In genomic region chr7:36128448-36129047, GRCh38 we compare ENCODE assay signal across 8 cellular contexts. TPM values are rescaled to one million over a fixed set of nuclear protein-coding genes. Genes with fewer than 3 reads are reported as not detected.
DNase-seq lines count a peak whose midpoint lies in the region; ATAC-seq and TF ChIP-seq lines count a peak whose summit lies in the region.

No MANE protein-coding gene starts in this region.

- no peak for ATAC-seq in CD8-positive, alpha-beta T cell
- ATAC-seq in right cardiac atrium = peak; percentile 93 to 95
- ATAC-seq in gastrocnemius medialis = peak; percentile 65 to 80
- no peak for ATAC-seq in GM21423 (IDR thresholded peaks at IDR 0.05; ENCODE audit: unreplicated experiment)

- in situ Hi-C loops in gastrocnemius medialis (cut with MboI; ENCODE audit: low sequenced_read_pairs in 4 of 4) = loop anchor here in 1 of 4 donors (10.0 kb wide), 1 partner anchor 144 kb away; no protein-coding TSS in a partner anchor

- DNase-seq in CD8-positive, alpha-beta T cell = no peak
- DNase-seq in M059J (ENCODE audit: low read depth) (peak; percentile 95), amniotic epithelial cell (ENCODE audit: low read depth) (peak; percentile 88), right cardiac atrium (peak; percentile 88 to 92 (median 88)), gastrocnemius medialis (peak; percentile 87 to 91), immature natural killer cell (no peak), NCI-H187 treated with DMSO at 0.1 percent for 48 hours (lab: John Stamatoyannopoulos, UW) (no peak)

- no peak overlapping the region for H3K27ac ChIP-seq in CD8-positive, alpha-beta T cell (ENCODE audit: low read depth, low read length)
- H3K27ac ChIP-seq in right cardiac atrium (ENCODE audit: low read length) (peak overlapping the region; percentile 70), gastrocnemius medialis (peak overlapping the region; percentile 86 to 98 (median 95))

- intact Hi-C loops in CD8-positive, alpha-beta T cell (cut with DNase I, micrococcal nuclease) = no loop called here
- intact Hi-C loops in right cardiac atrium (cut with DNase I) (no loop called here), gastrocnemius medialis (cut with DNase I; ENCODE audit: low total_unique reads) (no loop called here)

- no peak overlapping the region for H3K27ac Mint-ChIP-seq in CD8-positive, alpha-beta T cell
- no peak overlapping the region for H3K27ac Mint-ChIP-seq in immature natural killer cell

- no peaks in the 10 kb centered on the region for H3K36me3 ChIP-seq in CD8-positive, alpha-beta T cell (ENCODE audit: insufficient read depth, low read length)
- no peaks in the 10 kb centered on the region for H3K36me3 ChIP-seq in gastrocnemius medialis

- no peaks in the 10 kb centered on the region for H3K27me3 Mint-ChIP-seq in CD8-positive, alpha-beta T cell (ENCODE audit: low read depth)
- peaks cover 0 to 7% (median 6%) of the 10 kb centered on the region in 3 donors for H3K27me3 Mint-ChIP-seq in immature natural killer cell (ENCODE audit: low read depth in 3 of 3)

- no peaks in the 10 kb centered on the region for H3K4me1 Mint-ChIP-seq in CD8-positive, alpha-beta T cell (ENCODE audit: low read depth)
- no peaks in the 10 kb centered on the region for H3K4me1 Mint-ChIP-seq in immature natural killer cell

- peaks cover 4% of the 10 kb centered on the region for H3K9me3 Mint-ChIP-seq in CD8-positive, alpha-beta T cell
- H3K9me3 Mint-ChIP-seq in immature natural killer cell = peaks cover 0 to 5% (median 0%) of the 10 kb centered on the region in 6 donors

- no peaks in the 10 kb centered on the region for H3K36me3 Mint-ChIP-seq in CD8-positive, alpha-beta T cell
- no peaks in the 10 kb centered on the region for H3K36me3 Mint-ChIP-seq in immature natural killer cell

- no peaks in the 10 kb centered on the region for H3K9me3 ChIP-seq in CD8-positive, alpha-beta T cell (ENCODE audit: low read length)
- H3K9me3 ChIP-seq in right cardiac atrium (ENCODE audit: control insufficient read depth, low read length) (no peaks in the 10 kb centered on the region), gastrocnemius medialis (no peaks in the 10 kb centered on the region)

- no peak overlapping the region for H3K4me3 Mint-ChIP-seq in CD8-positive, alpha-beta T cell
- H3K4me3 Mint-ChIP-seq in immature natural killer cell = no peak overlapping the region

- CTCF ChIA-PET in CD8-positive, alpha-beta T cell (lab: Charles Lee) = no interaction called here

- no peaks in the 10 kb centered on the region for H3K27me3 ChIP-seq in CD8-positive, alpha-beta T cell (ENCODE audit: insufficient read depth, low read length)
- no peaks in the 10 kb centered on the region for H3K27me3 ChIP-seq in right cardiac atrium (ENCODE audit: control insufficient read depth, insufficient read depth)
- no peaks in the 10 kb centered on the region for H3K27me3 ChIP-seq in gastrocnemius medialis

- peak in 1 of 2 donors; percentile 45 for TF ChIP-seq POLR2A in gastrocnemius medialis (IDR thresholded peaks at IDR 0.05)

- 21% methylated on average over 10 of the region's 10 CpGs for WGBS in right cardiac atrium

- TF ChIP-seq CTCF in CD8-positive, alpha-beta T cell (IDR thresholded peaks at IDR 0.05) = peak; percentile 45
- peak; percentile 86 to 91 (median 88) for TF ChIP-seq CTCF in gastrocnemius medialis (IDR thresholded peaks at IDR 0.05 in 4 of 5, conservative IDR thresholded peaks at IDR 0.05 in 1 of 5)

- no peak overlapping the region for H3K4me3 ChIP-seq in CD8-positive, alpha-beta T cell (ENCODE audit: low read depth, low read length)
- no peak overlapping the region for H3K4me3 ChIP-seq in right cardiac atrium (ENCODE audit: low read length)
- peak overlapping the region in 2 of 4 donors; percentile 22 to 37 for H3K4me3 ChIP-seq in gastrocnemius medialis

- H3K4me1 ChIP-seq in CD8-positive, alpha-beta T cell (ENCODE audit: insufficient read depth, low read length) = no peaks in the 10 kb centered on the region
- H3K4me1 ChIP-seq in right cardiac atrium (ENCODE audit: control insufficient read depth, insufficient read depth, low read length) (peaks cover 10% of the 10 kb centered on the region), gastrocnemius medialis (peaks cover 50 to 51% of the 10 kb centered on the region in 2 donors)

- POLR2A ChIA-PET in CD8-positive, alpha-beta T cell (lab: Charles Lee) = no interaction called here

RNA-seq across cellular contexts. Expression of gene EEPD1, which starts 24.5 kb away (rescaled TPM):
- total RNA-seq in CD8-positive, alpha-beta T cell = 1 to 10 TPM in 1 of 2 experiments, under 1 TPM in 1; 0.98 to 1.1 TPM
- total RNA-seq in M059J (2014; rRNA removed; shearing (Covaris generic)) = 12.3 and 24.3 TPM in 2 replicates
- 1 to 10 TPM; 3.0 to 7.8 (median 5.7) TPM for total RNA-seq in right cardiac atrium
- polyA plus RNA-seq in right cardiac atrium = 4.4 TPM
- total RNA-seq in gastrocnemius medialis = 10 to 100 TPM; 41.0 to 68.5 (median 61.3) TPM
- polyA plus RNA-seq in immature natural killer cell = 1 to 10 TPM; 1.3 to 4.4 (median 2.1) TPM

Comparison
In these comparisons a context has a peak if more than half of its experiments do, and no peak if none do; other contexts are left out.
1. ATAC-seq: peak in right cardiac atrium (2 of 2) and gastrocnemius medialis (2 of 2); none in CD8-positive, alpha-beta T cell (single experiment) and GM21423 (single experiment).
2. DNase-seq: peak in M059J (single experiment), amniotic epithelial cell (single experiment), right cardiac atrium (3 of 3) and gastrocnemius medialis (2 of 2); none in CD8-positive, alpha-beta T cell (0 of 7), immature natural killer cell (0 of 3) and NCI-H187 treated with DMSO at 0.1 percent for 48 hours (single experiment).